17 cellular contexts compared by ENCODE assay signal in the genomic region with DNA sequence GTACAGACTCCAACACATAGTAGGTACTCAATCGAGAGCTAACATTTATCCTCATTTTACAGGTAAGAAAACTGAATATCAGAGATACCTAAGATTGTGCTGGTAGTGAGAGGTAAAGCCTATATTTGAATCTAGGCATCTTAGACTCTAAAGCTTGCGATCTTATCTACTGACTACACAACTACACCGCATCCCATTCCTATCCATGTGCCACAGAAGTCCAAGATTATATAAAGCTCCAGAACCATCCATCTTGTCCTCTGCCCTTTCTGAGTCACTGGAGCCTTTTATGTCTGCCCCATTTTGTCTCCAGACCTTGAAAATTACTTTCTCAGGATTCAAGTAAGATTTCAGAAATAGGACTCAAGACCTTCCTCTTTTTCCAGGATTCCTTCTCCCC.
DNase-seq lines count a peak whose midpoint lies in the region; ATAC-seq and TF ChIP-seq lines count a peak whose summit lies in the region.
"Had no signal": no experiment of that assay in that cellular context is flagged by ENCODE, and none has a peak within 500 bp of the region (broad histone marks: within the 10 kb centered on the region; RNA-seq: fewer than 3 reads in every experiment).

No MANE protein-coding gene starts in this region.

- POLR2A ChIA-PET in activated CD4-positive, alpha-beta memory T cell treated with anti-CD3 and anti-CD28 coated beads for 36 hours (lab: Charles Lee) = no interaction called here

- WGBS in thyroid gland, 2 donors = 88 to 90% methylated on average over 3 of the region's 3 CpGs
- 68 to 75% methylated on average over 3 of the region's 3 CpGs for WGBS in body of pancreas, 2 donors

- H3K36me3 Mint-ChIP-seq in activated CD4-positive, alpha-beta memory T cell treated with anti-CD3 and anti-CD28 coated beads for 36 hours = no peaks in the 10 kb centered on the region

- H3K4me3 ChIP-seq in thyroid gland (replicated peaks in 1 of 3) = no peak overlapping the region
- no peak overlapping the region for H3K4me3 ChIP-seq in body of pancreas
- H3K4me3 ChIP-seq: spleen, thoracic aorta had no signal

- H3K27me3 ChIP-seq in foreskin keratinocyte (no peaks in the 10 kb centered on the region), thyroid gland (no peaks in the 10 kb centered on the region), body of pancreas (no peaks in the 10 kb centered on the region)
- H3K27me3 ChIP-seq: spleen had no signal

- peak; percentile 8 for DNase-seq in HS-27A (ENCODE audit: low read depth)
- peak; percentile 87 for DNase-seq in amniotic epithelial cell (ENCODE audit: low read depth)
- DNase-seq in foreskin keratinocyte = no peak
- DNase-seq in thyroid gland = no peak
- DNase-seq in HK-2 (ENCODE audit: unreplicated experiment) = no peak
- no peak for DNase-seq in medulla oblongata (ENCODE audit: extremely low spot score)
- DNase-seq in body of pancreas = no peak
- DNase-seq in activated CD4-positive, alpha-beta memory T cell treated with anti-CD3 and anti-CD28 coated beads for 36 hours = no peak
- DNase-seq: activated CD4-positive, CD25-positive, alpha-beta regulatory T cell; effector memory CD4-positive, alpha-beta T cell; midbrain; NCI-H2029; SHP77 treated with DMSO at 0.1 percent for 48 hours; spleen had no signal

- no peaks in the 10 kb centered on the region for H3K9me3 Mint-ChIP-seq in activated CD4-positive, alpha-beta memory T cell treated with anti-CD3 and anti-CD28 coated beads for 36 hours
- H3K9me3 Mint-ChIP-seq: neural crest cell; T-helper 2 cell treated with Interferon-gamma antibody and Interleukin-4, amounts not matched to agents 5 μg/mL and 100 μg/mL, for 36 hours had no signal

- H3K9me3 ChIP-seq in thyroid gland = no peaks in the 10 kb centered on the region
- no peaks in the 10 kb centered on the region for H3K9me3 ChIP-seq in body of pancreas
- H3K9me3 ChIP-seq: thoracic aorta had no signal

- H3K27ac ChIP-seq in foreskin keratinocyte (peak overlapping the region; percentile 52), thyroid gland (peak overlapping the region in 2 of 3 donors; percentile 29 to 52), body of pancreas (no peak overlapping the region)

- TF ChIP-seq POLR2A in thyroid gland (IDR thresholded peaks at IDR 0.05) = no peak
- no peak for TF ChIP-seq POLR2A in body of pancreas (IDR thresholded peaks at IDR 0.05)

- ATAC-seq in foreskin keratinocyte = no peak
- ATAC-seq in body of pancreas = no peak

- peaks cover 17% of the 10 kb centered on the region for H3K4me1 ChIP-seq in foreskin keratinocyte
- H3K4me1 ChIP-seq in thyroid gland = peaks cover 0 to 9% of the 10 kb centered on the region in 2 donors
- H3K4me1 ChIP-seq in body of pancreas = no peaks in the 10 kb centered on the region

- no peaks in the 10 kb centered on the region for H3K27me3 Mint-ChIP-seq in activated CD4-positive, alpha-beta memory T cell treated with anti-CD3 and anti-CD28 coated beads for 36 hours

- no peaks in the 10 kb centered on the region for H3K36me3 ChIP-seq in thyroid gland
- H3K36me3 ChIP-seq in body of pancreas (replicated peaks in 1 of 2; ENCODE audit: insufficient read depth in 1 of 2, low read depth in 2 of 2) = no peaks in the 10 kb centered on the region
- H3K36me3 ChIP-seq: spleen, thoracic aorta had no signal

- TF ChIP-seq CTCF in foreskin keratinocyte (conservative IDR thresholded peaks at IDR 0.05) (no peak), thyroid gland (IDR thresholded peaks at IDR 0.05) (no peak), body of pancreas (IDR thresholded peaks at IDR 0.05) (no peak)

- H3K27ac Mint-ChIP-seq in activated CD4-positive, alpha-beta memory T cell treated with anti-CD3 and anti-CD28 coated beads for 36 hours = no peak overlapping the region
- H3K27ac Mint-ChIP-seq: T-helper 2 cell treated with Interferon-gamma antibody and Interleukin-4, amounts not matched to agents 5 μg/mL and 100 μg/mL, for 36 hours had no signal

- H3K4me1 Mint-ChIP-seq in activated CD4-positive, alpha-beta memory T cell treated with anti-CD3 and anti-CD28 coated beads for 36 hours (ENCODE audit: low read depth) = no peaks in the 10 kb centered on the region

- H3K4me3 Mint-ChIP-seq in activated CD4-positive, alpha-beta memory T cell treated with anti-CD3 and anti-CD28 coated beads for 36 hours = no peak overlapping the region
- H3K4me3 Mint-ChIP-seq: neural crest cell; T-helper 2 cell treated with Interferon-gamma antibody and Interleukin-4, amounts not matched to agents 5 μg/mL and 100 μg/mL, for 36 hours had no signal

- CTCF ChIA-PET in activated CD4-positive, alpha-beta memory T cell treated with anti-CD3 and anti-CD28 coated beads for 36 hours (lab: Charles Lee) = no interaction called here

- intact Hi-C loops in thyroid gland (cut with DNase I) = no loop called here
- intact Hi-C loops in body of pancreas (cut with DNase I) = no loop called here
- intact Hi-C loops in activated CD4-positive, alpha-beta memory T cell treated with anti-CD3 and anti-CD28 coated beads for 36 hours (cut with micrococcal nuclease) = no loop called here

Comparison
In these comparisons a context has a peak if more than half of its experiments do, and no peak if none do; other contexts are left out.
1. DNase-seq: peak in HS-27A (single experiment) and amniotic epithelial cell (single experiment); none in foreskin keratinocyte (0 of 2), thyroid gland (0 of 2), HK-2 (single experiment), medulla oblongata (single experiment), body of pancreas (0 of 4) and activated CD4-positive, alpha-beta memory T cell treated with anti-CD3 and anti-CD28 coated beads for 36 hours (single experiment).
2. H3K27ac ChIP-seq: peak in foreskin keratinocyte (single experiment) and thyroid gland (2 of 3); none in body of pancreas (0 of 4).